8 cellular contexts compared by ENCODE assay signal in the genomic region with DNA sequence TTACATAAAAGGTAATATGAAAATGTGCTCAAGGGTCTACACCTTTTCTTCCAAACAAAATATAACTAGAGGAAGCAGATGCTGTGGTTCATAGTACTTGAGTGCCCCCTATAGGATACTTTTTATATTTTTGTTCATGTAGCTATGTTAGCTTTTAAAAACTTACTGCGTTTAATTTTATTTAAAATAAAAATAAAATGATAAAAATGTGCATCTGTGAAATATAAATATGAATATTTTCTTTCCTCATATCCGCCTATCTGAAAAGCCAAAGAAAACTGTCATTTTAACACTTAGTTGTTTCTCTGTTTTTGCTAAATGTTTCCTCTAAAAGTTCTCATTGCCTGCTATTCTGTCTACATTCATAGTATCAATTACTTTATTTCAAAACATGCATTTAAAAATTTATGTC. TPM values are rescaled to one million over a fixed set of nuclear protein-coding genes. Genes with fewer than 3 reads are reported as not detected.
DNase-seq lines count a peak whose midpoint lies in the region; ATAC-seq and TF ChIP-seq lines count a peak whose summit lies in the region.

No MANE protein-coding gene starts in this region.

- H3K27ac Mint-ChIP-seq in activated naive CD4-positive, alpha-beta T cell treated with anti-CD3 and anti-CD28 coated beads, Interleukin-2, amount 50 U/mL, for 72 hours = no peak overlapping the region

- DNase-seq in GM10248 (ENCODE audit: extremely low spot score) (no peak), HS-5 (ENCODE audit: low read depth) (peak; percentile 18), SK-MEL-5 (ENCODE audit: low read depth, low spot score) (peak; percentile 56), foreskin keratinocyte (peak in 1 of 2 donors; percentile 26), vagina (ENCODE audit: extremely low spot score in 2 of 2) (no peak)
- no peak for DNase-seq in activated naive CD4-positive, alpha-beta T cell treated with anti-CD3 and anti-CD28 coated beads, Interleukin-2, amount 50 U/mL, for 72 hours (ENCODE audit: low spot score in 2 of 2)

- H3K27me3 ChIP-seq in foreskin keratinocyte = no peaks in the 10 kb centered on the region
- no peaks in the 10 kb centered on the region for H3K27me3 ChIP-seq in vagina

- CTCF ChIA-PET in GM10248 (lab: Yijun Ruan, JAX) = interaction anchor here (0.6 to 3.5 kb wide), 6 partner anchors 9 to 207 kb away, joined by 3 to 19 read pairs (median 7); partner anchors contain the start of gene LRP1B

- no peak for TF ChIP-seq POLR2A in vagina (IDR thresholded peaks at IDR 0.05)

- intact Hi-C loops in vagina (cut with DNase I) = no loop called here

- no peak overlapping the region for H3K4me3 ChIP-seq in vagina

- no peak overlapping the region for H3K27ac ChIP-seq in foreskin keratinocyte
- no peak overlapping the region for H3K27ac ChIP-seq in vagina

- H3K36me3 ChIP-seq in vagina = no peaks in the 10 kb centered on the region

- no peaks in the 10 kb centered on the region for H3K36me3 Mint-ChIP-seq in activated naive CD4-positive, alpha-beta T cell treated with anti-CD3 and anti-CD28 coated beads, Interleukin-2, amount 50 U/mL, for 72 hours

- in situ Hi-C loops in SK-MEL-5 (cut with HindIII; ENCODE audit: low pct_unique_long_range_greater_than_20kb, low sequenced_read_pairs) = no loop called here

- H3K9me3 Mint-ChIP-seq in activated naive CD4-positive, alpha-beta T cell treated with anti-CD3 and anti-CD28 coated beads, Interleukin-2, amount 50 U/mL, for 72 hours = peaks cover 0 to 3% of the 10 kb centered on the region in 2 donors

- no peaks in the 10 kb centered on the region for H3K9me3 ChIP-seq in vagina

- POLR2A ChIA-PET in GM10248 (lab: Yijun Ruan, JAX) = no interaction called here

- no peaks in the 10 kb centered on the region for H3K4me1 ChIP-seq in foreskin keratinocyte
- no peaks in the 10 kb centered on the region for H3K4me1 ChIP-seq in vagina

- TF ChIP-seq CTCF in GM10248 (IDR thresholded peaks at IDR 0.05; ENCODE audit: control extremely low read depth, extremely low read depth, low read depth, missing control alignments) (peak; percentile 36), foreskin keratinocyte (conservative IDR thresholded peaks at IDR 0.05) (peak; percentile 79), vagina (IDR thresholded peaks at IDR 0.05) (peak; percentile 42 to 57 (median 45))

- ATAC-seq in foreskin keratinocyte = no peak
- no peak for ATAC-seq in HG03457 (IDR thresholded peaks at IDR 0.05; ENCODE audit: unreplicated experiment)
- no peak for ATAC-seq in activated naive CD4-positive, alpha-beta T cell treated with anti-CD3 and anti-CD28 coated beads, Interleukin-2, amount 50 U/mL, for 72 hours
- ATAC-seq in HG02870 (IDR thresholded peaks at IDR 0.05; ENCODE audit: unreplicated experiment) = no peak

RNA-seq across cellular contexts. Expression of gene LRP1B, which starts 9.6 kb away (rescaled TPM):
- total RNA-seq in SK-MEL-5 (2014; rRNA removed; shearing (Covaris generic)) = 0.03 TPM in 2 replicates
- 0.04 and 0.10 TPM in 2 replicates for polyA plus RNA-seq in SK-MEL-5 (2015; cell fraction: cytosol; rRNA removed)
- 0.05 and 0.08 TPM in 2 replicates for polyA plus RNA-seq in SK-MEL-5 (2015; cell fraction: nucleus; rRNA removed)
- total RNA-seq in foreskin keratinocyte = 0.10 TPM in 1 of 2 replicates, not detected in the other
- polyA plus RNA-seq in foreskin keratinocyte = 0.02 TPM in 1 of 2 replicates, not detected in the other
- 8.8 TPM for total RNA-seq in vagina
- total RNA-seq in activated naive CD4-positive, alpha-beta T cell treated with anti-CD3 and anti-CD28 coated beads, Interleukin-2, amount 50 U/mL, for 72 hours = not detected

Comparison
In these comparisons a context has a peak if more than half of its experiments do, and no peak if none do; other contexts are left out.
1. DNase-seq: peak in HS-5 (single experiment) and SK-MEL-5 (single experiment); none in GM10248 (single experiment), vagina (0 of 2) and activated naive CD4-positive, alpha-beta T cell treated with anti-CD3 and anti-CD28 coated beads, Interleukin-2, amount 50 U/mL, for 72 hours (0 of 2).
2. Peak in every context shown above with its lines, with median percentiles within 50 percentile points of each other: CTCF ChIP-seq.